14 cellular contexts compared by ENCODE assay signal in the genomic region with DNA sequence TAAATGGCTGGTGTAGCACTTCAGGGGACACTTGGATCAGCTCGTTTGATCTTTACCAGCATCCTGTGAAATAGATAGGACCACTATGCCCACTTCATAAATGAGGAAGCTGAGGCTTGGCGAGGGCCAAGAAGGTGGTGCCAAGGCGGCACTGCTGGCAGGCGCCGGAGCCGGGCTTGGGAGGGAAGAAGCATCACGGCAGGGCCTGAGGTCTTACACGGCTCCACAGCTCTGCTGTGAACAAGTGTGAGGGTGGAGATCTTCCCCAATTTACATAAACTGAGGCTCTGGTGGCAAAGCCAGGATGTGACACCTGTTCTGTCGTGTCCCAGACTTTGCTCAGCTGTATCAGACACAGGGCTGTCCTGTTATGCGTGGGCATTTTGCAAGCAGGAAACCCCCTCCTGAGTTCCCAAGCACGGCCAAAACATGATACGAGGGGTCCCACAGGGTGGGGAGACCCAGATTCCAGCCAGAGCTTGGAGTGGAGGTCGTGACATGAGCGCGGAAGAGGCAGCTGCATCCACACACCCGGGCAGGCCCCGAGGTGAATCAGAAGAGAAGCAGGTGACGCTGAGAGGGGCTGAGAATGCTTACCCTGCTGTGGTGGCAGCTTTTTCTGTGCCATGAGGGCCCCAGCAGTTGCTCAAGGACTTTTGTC.
A peak's percentile ranks its signal among the peaks of the same experiment; 100 is the strongest.
DNase-seq lines count a peak whose midpoint lies in the region; ATAC-seq and TF ChIP-seq lines count a peak whose summit lies in the region.
"Had no signal": no experiment of that assay in that cellular context is flagged by ENCODE, and none has a peak within 500 bp of the region (broad histone marks: within the 10 kb centered on the region; RNA-seq: fewer than 3 reads in every experiment).

No MANE protein-coding gene starts in this region.

- H3K4me3 ChIP-seq in OCI-LY1 (ENCODE audit: low read depth, low read length, poor library complexity, severe bottlenecking) (peak overlapping the region; percentile 15), spleen (no peak overlapping the region), lower leg skin (ENCODE audit: low read depth, poor library complexity, severe bottlenecking) (no peak overlapping the region)

- H3K9me3 ChIP-seq in OCI-LY1 (ENCODE audit: low read length) (no peaks in the 10 kb centered on the region), spleen (no peaks in the 10 kb centered on the region)

- H3K27me3 ChIP-seq in OCI-LY1 (ENCODE audit: insufficient read depth, low read length) (no peaks in the 10 kb centered on the region), spleen (replicated peaks in 1 of 7) (no peaks in the 10 kb centered on the region)

- H2AFZ ChIP-seq in OCI-LY1 (ENCODE audit: low read length) = no peak overlapping the region

- H3K36me3 ChIP-seq in OCI-LY1 (ENCODE audit: insufficient read depth, low read length) = peaks cover 12% of the 10 kb centered on the region; the same call in 1 of the 2 replicates
- no peaks in the 10 kb centered on the region for H3K36me3 ChIP-seq in spleen

- H3K9ac ChIP-seq in OCI-LY1 (ENCODE audit: low read length) = peak overlapping the region; percentile 70

- H3K4me1 ChIP-seq in OCI-LY1 (ENCODE audit: insufficient read depth, low read length, severe bottlenecking) (peaks cover 93% of the 10 kb centered on the region), spleen (peaks cover 4 to 41% (median 26%) of the 10 kb centered on the region in 6 donors)

- 53 to 67% (median 61%) methylated on average over 17 to 18 of the region's 18 CpGs for WGBS in spleen, 5 donors
- WGBS in lower leg skin, 2 donors = 74 to 79% methylated on average over 18 of the region's 18 CpGs

- peak overlapping the region; percentile 54 for H3K4me2 ChIP-seq in OCI-LY1 (ENCODE audit: low read length)

- TF ChIP-seq CTCF in OCI-LY1 (IDR thresholded peaks at IDR 0.05; ENCODE audit: low read length) = no peak; the same call in 1 of the 2 replicates
- no peak for TF ChIP-seq CTCF in spleen (IDR thresholded peaks at IDR 0.05 in 8 of 11, conservative IDR thresholded peaks at IDR 0.05 in 3 of 11)
- no peak for TF ChIP-seq CTCF in lower leg skin (IDR thresholded peaks at IDR 0.05)

- no peaks in the 10 kb centered on the region for H3K9me2 ChIP-seq in OCI-LY1 (ENCODE audit: low read depth, low read length)

- no peaks in the 10 kb centered on the region for H4K20me1 ChIP-seq in OCI-LY1 (ENCODE audit: insufficient read depth, low read length)

- H3F3A ChIP-seq in OCI-LY1 (ENCODE audit: insufficient read depth, low read length) = peaks cover 8% of the 10 kb centered on the region

- ATAC-seq in HG02642 (IDR thresholded peaks at IDR 0.05; ENCODE audit: poor library complexity, unreplicated experiment) = peak; percentile 66
- ATAC-seq: activated T-cell treated with anti-CD3 and anti-CD28 coated beads, Interleukin-2, amount 50 U/mL, for 4 hours; natural killer cell treated with Interleukin-12 subunit alpha and Interleukin-12 subunit beta and Interleukin-15 and Interleukin-18, amount 100 ng/mL, for 72 hours had no signal

- TF ChIP-seq POLR2A in spleen (IDR thresholded peaks at IDR 0.05) (no peak), lower leg skin (IDR thresholded peaks at IDR 0.05) (no peak)

- intact Hi-C loops in spleen (cut with DNase I; ENCODE audit: low total_unique reads) (no loop called here), lower leg skin (cut with DNase I; ENCODE audit: low total_unique reads) (no loop called here)

- no peaks in the 10 kb centered on the region for H3K79me2 ChIP-seq in OCI-LY1 (ENCODE audit: insufficient read depth, low read length)

- H3K27ac ChIP-seq in OCI-LY1 (ENCODE audit: low read depth, low read length, poor library complexity, severe bottlenecking) (peak overlapping the region; percentile 99), spleen (peak overlapping the region in 4 of 8 donors; percentile 3 to 75 (median 56))
- H3K27ac ChIP-seq: HL-60 had no signal

- DNase-seq in NCI-H146 (lab: John Stamatoyannopoulos, UW) = peak; percentile 24
- no peak for DNase-seq in NCI-H146 treated with DMSO at 0.1 percent for 48 hours (lab: John Stamatoyannopoulos, UW; ENCODE audit: unreplicated experiment)
- peak; percentile 82 for DNase-seq in spleen
- DNase-seq in NCI-H2029 treated with DMSO at 0.1 percent for 48 hours (lab: John Stamatoyannopoulos, UW) = no peak
- no peak for DNase-seq in activated CD4-positive, alpha-beta T cell treated with anti-CD3 and anti-CD28 coated beads, Interleukin-2, amount 50 U/mL, for 1 hour
- no peak for DNase-seq in lower leg skin (ENCODE audit: low spot score in 2 of 2)
- DNase-seq: 8988T; activated T-cell treated with anti-CD3 and anti-CD28 coated beads, Interleukin-2, amount 50 U/mL, for 4 hours; cerebellar nuclear complex; NCI-H1436 treated with DMSO at 0.1 percent for 48 hours had no signal

Comparison
In these comparisons a context has a peak if more than half of its experiments do, and no peak if none do; other contexts are left out.
1. DNase-seq: peak in NCI-H146 (single experiment) and spleen (single experiment); none in NCI-H146 treated with DMSO at 0.1 percent for 48 hours (single experiment), NCI-H2029 treated with DMSO at 0.1 percent for 48 hours (single experiment), activated CD4-positive, alpha-beta T cell treated with anti-CD3 and anti-CD28 coated beads, Interleukin-2, amount 50 U/mL, for 1 hour (single experiment) and lower leg skin (0 of 2).